Comparison of ENCODE assay signal across 20 cellular contexts in genomic region chr6:139427199-139427598, GRCh38. TPM values are rescaled to one million over a fixed set of nuclear protein-coding genes. Genes with fewer than 3 reads are reported as not detected.
DNase-seq lines count a peak whose midpoint lies in the region; ATAC-seq, FAIRE-seq and TF ChIP-seq lines count a peak whose summit lies in the region.
"Had no signal": no experiment of that assay in that cellular context is flagged by ENCODE, and none has a peak within 500 bp of the region (broad histone marks: within the 10 kb centered on the region; RNA-seq: fewer than 3 reads in every experiment).

No MANE protein-coding gene starts in this region.

- CTCF ChIA-PET in K562 (lab: Yijun Ruan, JAX; ENCODE audit: low intra/inter-chr PET ratio), result no interaction called here

- H4K20me1 ChIP-seq in K562 (replicated peaks; ENCODE audit: control insufficient read depth, insufficient read depth, low read length), result no peaks in the 10 kb centered on the region
- H4K20me1 ChIP-seq: BLaER1 had no signal

- H3K4me1 ChIP-seq in K562 (replicated peaks in 1 of 2; ENCODE audit: control insufficient read depth in 2 of 2, insufficient read depth in 2 of 2, low read length in 2 of 2) (peaks cover 3 to 17% of the 10 kb centered on the region in 2 experiments; a peak in 4 of 5 replicates), parathyroid adenoma (peaks cover 36% of the 10 kb centered on the region), thymus (ENCODE audit: control insufficient read depth, insufficient read depth, low read length) (no peaks in the 10 kb centered on the region)
- H3K4me1 ChIP-seq: BLaER1, Caco-2 had no signal

- TF ChIP-seq CTCF in K562 (IDR thresholded peaks at IDR 0.05 in 2 of 3, conservative IDR thresholded peaks at IDR 0.05 in 1 of 3; ENCODE audit: insufficient read depth in 2 of 3, low read depth in 1 of 3, low read length in 3 of 3) (no peak), nephron progenitor cell (IDR thresholded peaks at IDR 0.05) (no peak), parathyroid adenoma (IDR thresholded peaks at IDR 0.05) (no peak)

- no peak overlapping the region for H3K4me3 Mint-ChIP-seq in nephron progenitor cell
- H3K4me3 Mint-ChIP-seq in activated T-cell treated with anti-CD3 and anti-CD28 coated beads, Interleukin-2, amount 50 U/mL, for 4 hours, result no peak overlapping the region
- H3K4me3 Mint-ChIP-seq: B cell; CD4-positive, CD25-positive, alpha-beta regulatory T cell; CD8-positive, alpha-beta T cell; H9 had no signal

- H3K36me3 ChIP-seq in K562 (ENCODE audit: control insufficient read depth, insufficient read depth, low read length) (no peaks in the 10 kb centered on the region), parathyroid adenoma (ENCODE audit: control insufficient read depth, insufficient read depth, low read length) (no peaks in the 10 kb centered on the region), thymus (ENCODE audit: control insufficient read depth, insufficient read depth) (no peaks in the 10 kb centered on the region)
- H3K36me3 ChIP-seq: BLaER1 had no signal

- intact Hi-C loops in K562 (cut with micrococcal nuclease), result no loop called here

- BruUV-seq in K562 (replicated peaks; lab: Mats Ljungman, UMichigan), result no TSS peak

- in situ Hi-C loops in K562 (cut with MboI), result no loop called here

- H3K9me1 ChIP-seq in K562 (ENCODE audit: control insufficient read depth, insufficient read depth, low read length), result no peaks in the 10 kb centered on the region

- no peaks in the 10 kb centered on the region for H3K27me3 Mint-ChIP-seq in nephron progenitor cell (ENCODE audit: low read depth, poor library complexity)
- H3K27me3 Mint-ChIP-seq in activated T-cell treated with anti-CD3 and anti-CD28 coated beads, Interleukin-2, amount 50 U/mL, for 4 hours (ENCODE audit: low read depth), result peaks cover 9% of the 10 kb centered on the region
- H3K27me3 Mint-ChIP-seq: B cell had no signal

- H3K27ac Mint-ChIP-seq in nephron progenitor cell, result peak overlapping the region; percentile 54
- H3K27ac Mint-ChIP-seq: B cell; CD4-positive, CD25-positive, alpha-beta regulatory T cell; CD8-positive, alpha-beta T cell; H9 had no signal

- H2AFZ ChIP-seq in K562 (ENCODE audit: low read depth, low read length) (peak overlapping the region; percentile 88), parathyroid adenoma (peak overlapping the region; percentile 31)

- DNase-seq in K562 (ENCODE audit: extremely low read depth in 1 of 4, low spot score in 3 of 4), result no peak
- DNase-seq in nephron progenitor cell, result no peak
- DNase-seq in HK-2 (ENCODE audit: unreplicated experiment), result no peak
- DNase-seq in activated naive CD4-positive, alpha-beta T cell (lab: John Stamatoyannopoulos, UW), result no peak
- DNase-seq in activated T-cell treated with anti-CD3 and anti-CD28 coated beads, Interleukin-2, amount 50 U/mL, for 4 hours, result no peak
- no peak for DNase-seq in activated CD4-positive, alpha-beta T cell treated with anti-CD3 and anti-CD28 coated beads for 4 hours
- DNase-seq: Caco-2; CD4-positive, CD25-positive, alpha-beta regulatory T cell; CD8-positive, alpha-beta T cell; DMS153; DND-41; H9 had no signal

- H3K4me2 ChIP-seq in K562 (ENCODE audit: insufficient read depth, low read length), result peak overlapping the region; percentile 57
- H3K4me2 ChIP-seq in parathyroid adenoma (ENCODE audit: low read length), result no peak overlapping the region
- H3K4me2 ChIP-seq: BLaER1 had no signal

- FAIRE-seq in K562 (lab: Jason Lieb, UNC), result no peak
- FAIRE-seq: G401.6, GM12892 had no signal

- TF ChIP-seq EP300 in K562 (IDR thresholded peaks at IDR 0.05; ENCODE audit: low read length), result no peak

- ATAC-seq in K562, result no peak
- ATAC-seq in activated T-cell treated with anti-CD3 and anti-CD28 coated beads, Interleukin-2, amount 50 U/mL, for 4 hours, result no peak
- ATAC-seq: CD8-positive, alpha-beta T cell; HCT116 had no signal

- H3K4me3 ChIP-seq in K562 (no peak overlapping the region), parathyroid adenoma (ENCODE audit: low read depth, low read length) (no peak overlapping the region), thymus (ENCODE audit: low read length) (no peak overlapping the region)
- H3K4me3 ChIP-seq: BLaER1 had no signal

- TF ChIP-seq RAD21 in K562 (CRISPR knock-in tag; conservative IDR thresholded peaks at IDR 0.05 in 1 of 2, IDR thresholded peaks at IDR 0.05 in 1 of 2), result no peak

- H3K36me3 Mint-ChIP-seq in nephron progenitor cell (ENCODE audit: low read depth), result no peaks in the 10 kb centered on the region
- no peaks in the 10 kb centered on the region for H3K36me3 Mint-ChIP-seq in activated T-cell treated with anti-CD3 and anti-CD28 coated beads, Interleukin-2, amount 50 U/mL, for 4 hours (ENCODE audit: insufficient read depth)
- H3K36me3 Mint-ChIP-seq: CD8-positive, alpha-beta T cell had no signal

- peaks cover 40% of the 10 kb centered on the region for H3K4me1 Mint-ChIP-seq in nephron progenitor cell
- no peaks in the 10 kb centered on the region for H3K4me1 Mint-ChIP-seq in activated T-cell treated with anti-CD3 and anti-CD28 coated beads, Interleukin-2, amount 50 U/mL, for 4 hours (ENCODE audit: low read depth)
- H3K4me1 Mint-ChIP-seq: B cell; CD4-positive, CD25-positive, alpha-beta regulatory T cell had no signal

- no peak overlapping the region for H3K27ac ChIP-seq in K562 (ENCODE audit: extremely low read depth, low read depth, low read length)
- H3K27ac ChIP-seq in parathyroid adenoma, result no peak overlapping the region
- H3K27ac ChIP-seq in thymus (ENCODE audit: low read depth), result peak overlapping the region; percentile 19
- H3K27ac ChIP-seq: BLaER1, C4-2B had no signal

- no peaks in the 10 kb centered on the region for H3K79me2 ChIP-seq in K562 (ENCODE audit: control insufficient read depth, insufficient read depth, low read length)
- no peaks in the 10 kb centered on the region for H3K79me2 ChIP-seq in parathyroid adenoma

- POLR2A ChIA-PET in K562 (lab: Yijun Ruan, JAX), result interaction anchor here (0.6 to 1.9 kb wide), 3 partner anchors 12 to 50 kb away, joined by 3 to 6 read pairs (median 3); no protein-coding TSS in a partner anchor

- H3K9me3 ChIP-seq in K562 (replicated peaks; ENCODE audit: control insufficient read depth, insufficient read depth, low read depth, low read length) (no peaks in the 10 kb centered on the region), parathyroid adenoma (ENCODE audit: control insufficient read depth, low read length) (no peaks in the 10 kb centered on the region), thymus (ENCODE audit: control insufficient read depth) (peaks cover 1% of the 10 kb centered on the region)

- H3K9me3 Mint-ChIP-seq in nephron progenitor cell, result peaks cover 3% of the 10 kb centered on the region
- H3K9me3 Mint-ChIP-seq in activated T-cell treated with anti-CD3 and anti-CD28 coated beads, Interleukin-2, amount 50 U/mL, for 4 hours, result peaks cover 8% of the 10 kb centered on the region

- H3K27me3 ChIP-seq in K562 (ENCODE audit: control insufficient read depth in 2 of 2, insufficient read depth in 2 of 2, low read length in 2 of 2) (no peaks in the 10 kb centered on the region), parathyroid adenoma (ENCODE audit: control insufficient read depth, insufficient read depth, low read length) (no peaks in the 10 kb centered on the region), thymus (ENCODE audit: control insufficient read depth, insufficient read depth) (no peaks in the 10 kb centered on the region)
- H3K27me3 ChIP-seq: BLaER1 had no signal

- no peak for TF ChIP-seq POLR2A in K562 (conservative IDR thresholded peaks at IDR 0.05)

- H3K9ac ChIP-seq in K562 (ENCODE audit: insufficient read depth in 1 of 2, low read depth in 2 of 2, low read length in 2 of 2) (0 out of 4 replicates have a peak overlapping the region, but pooled peaks of 1 of the 2 experiments have one; percentile 4), parathyroid adenoma (no peak overlapping the region)
- H3K9ac ChIP-seq: BLaER1 had no signal

TF ChIP-seq in K562, 482 proteins besides CTCF, POLR2A, EP300 and RAD21:
- TF ChIP-seq JUND (IDR thresholded peaks at IDR 0.05; ENCODE audit: borderline replicate concordance, low read depth, low read length) (no peak), JUND (tag; IDR thresholded peaks at IDR 0.05; ENCODE audit: borderline replicate concordance, low read depth, low read length) (no peak), NFRKB (IDR thresholded peaks at IDR 0.05; ENCODE audit: low read depth) (no peak), BACH1 (tag; IDR thresholded peaks at IDR 0.05) (no peak), SOX6 (IDR thresholded peaks at IDR 0.05) (no peak), C11orf30 (IDR thresholded peaks at IDR 0.05; ENCODE audit: low read depth) (0 out of 2 replicates have a peak, but pooled peaks have one; percentile 15), ZNF316 (IDR thresholded peaks at IDR 0.05) (peak; percentile 42)
TF ChIP-seq in K562: peak in this region for 2.

RNA-seq across cellular contexts. Expression of gene CITED2, which starts 52.8 kb away (rescaled TPM):
- total RNA-seq in K562 (2011; cell fraction: chromatin; rRNA removed; ENCODE audit: low replicate concordance), result 15.3 and 17.8 TPM in 2 replicates
- 22.8 and 25.8 TPM in 2 replicates for total RNA-seq in K562 (2011; cell fraction: nucleolus; rRNA removed)
- 18.8 and 19.2 TPM in 2 replicates for total RNA-seq in K562 (2011; cell fraction: nucleoplasm; rRNA removed)
- 56.6 and 80.0 TPM in 2 replicates for total RNA-seq in K562 (2014; rRNA removed)
- 15.3 and 18.2 TPM in 2 replicates for total RNA-seq in K562 (2014; rRNA removed; fragmentation: Illumina TruSeq; extraction: Trizol)
- 12.0 and 13.5 TPM in 2 replicates for total RNA-seq in K562 (2015; rRNA removed; fragmentation: Illumina TruSeq; extraction: Trizol)
- total RNA-seq in K562 (2021), result 80.9 and 86.1 TPM in 2 replicates
- 17.5 and 44.7 TPM in 2 replicates for polyA plus RNA-seq in K562 (2011; rRNA removed)
- 24.9 and 64.7 TPM in 2 replicates for polyA plus RNA-seq in K562 (2011; cell fraction: cytosol; rRNA removed)
- 35.6 and 45.1 TPM in 2 replicates for polyA plus RNA-seq in K562 (2011; cell fraction: nucleus; rRNA removed)
- polyA plus RNA-seq in K562 (2012), result 30.8 and 32.8 TPM in 2 replicates
- 43.4 and 44.8 TPM in 2 replicates for polyA plus RNA-seq in K562 (2014; fragmentation: Illumina TruSeq; extraction: Trizol)
- polyA plus RNA-seq in K562 (2014; fragmentation: Nextera tagmentation; extraction: Ambion mirVana), result under 1 TPM; 0.21 to 0.43 TPM
- polyA plus RNA-seq in K562 (2014; rRNA removed), result 34.2 and 34.8 TPM in 2 replicates
- 8.4 and 17.5 TPM in 2 replicates for polyA minus RNA-seq in K562 (2011; rRNA and poly(A)+ RNA removed)
- 22.9 and 45.5 TPM in 2 replicates for polyA minus RNA-seq in K562 (2011; cell fraction: cytosol; rRNA and poly(A)+ RNA removed)
- 19.1 and 55.8 TPM in 2 replicates for polyA minus RNA-seq in K562 (2011; cell fraction: nucleus; rRNA and poly(A)+ RNA removed)
- polyA plus RNA-seq in thymus, result 36.2 TPM
- 10 to 100 TPM; 35.3 to 61.8 (median 54.1) TPM for total RNA-seq in activated T-cell treated with anti-CD3 and anti-CD28 coated beads, Interleukin-2, amount 50 U/mL, for 4 hours
